Comparison of ENCODE assay signal across 17 cellular contexts in genomic region chr7:139735466-139735865, GRCh38. TPM values are rescaled to one million over a fixed set of nuclear protein-coding genes. Genes with fewer than 3 reads are reported as not detected.
DNase-seq lines count a peak whose midpoint lies in the region; ATAC-seq, FAIRE-seq and TF ChIP-seq lines count a peak whose summit lies in the region.
"Had no signal": no experiment of that assay in that cellular context is flagged by ENCODE, and none has a peak within 500 bp of the region (broad histone marks: within the 10 kb centered on the region; RNA-seq: fewer than 3 reads in every experiment).

No MANE protein-coding gene starts in this region.

- H3K79me2 ChIP-seq in osteoblast (ENCODE audit: insufficient read depth, low read length): peaks cover 85% of the 10 kb centered on the region

- CTCF ChIA-PET in activated CD8-positive, alpha-beta memory T cell treated with anti-CD3 and anti-CD28 coated beads, Interleukin-2, amount 10 ng/mL, durations not matched to agents 7 days and 5 days (lab: Charles Lee): no interaction called here

- H3K27me3 ChIP-seq in dorsolateral prefrontal cortex: no peaks in the 10 kb centered on the region
- no peaks in the 10 kb centered on the region for H3K27me3 ChIP-seq in osteoblast (ENCODE audit: insufficient read depth, low read length)
- no peaks in the 10 kb centered on the region for H3K27me3 ChIP-seq in tibial nerve

- intact Hi-C loops in dorsolateral prefrontal cortex (cut with DNase I): loop anchor here in 1 of 2 donors (5.0 kb wide), 2 partner anchors 42 to 88 kb away; partner anchors contain the start of gene HIPK2

- no peak overlapping the region for H3K4me2 ChIP-seq in osteoblast (ENCODE audit: insufficient read depth, low read length)

- H3K36me3 ChIP-seq in osteoblast (ENCODE audit: insufficient read depth, low read length) (peaks cover 4% of the 10 kb centered on the region), tibial nerve (no peaks in the 10 kb centered on the region)
- H3K36me3 ChIP-seq: lower lobe of right lung had no signal

- peaks cover 12% of the 10 kb centered on the region for H3K36me3 Mint-ChIP-seq in activated CD8-positive, alpha-beta memory T cell treated with anti-CD3 and anti-CD28 coated beads, Interleukin-2, amount 10 ng/mL, durations not matched to agents 7 days and 5 days

- ATAC-seq in activated CD8-positive, alpha-beta memory T cell treated with anti-CD3 and anti-CD28 coated beads, Interleukin-2, amount 10 ng/mL, durations not matched to agents 7 days and 5 days: no peak
- ATAC-seq: lower lobe of right lung had no signal

- peaks cover 76% of the 10 kb centered on the region for H3K4me1 ChIP-seq in osteoblast (ENCODE audit: insufficient read depth, low read length)
- peaks cover 0 to 90% (median 61%) of the 10 kb centered on the region in 4 donors for H3K4me1 ChIP-seq in tibial nerve

- peak overlapping the region in 55 of 59 donors; percentile 25 to 99 (median 92) for H3K27ac ChIP-seq in dorsolateral prefrontal cortex
- peak overlapping the region; percentile 99 for H3K27ac ChIP-seq in osteoblast (ENCODE audit: low read depth, low read length)
- peak overlapping the region; percentile 57 to 86 (median 76) for H3K27ac ChIP-seq in tibial nerve

- peak; percentile 7 for DNase-seq in activated CD8-positive, alpha-beta memory T cell treated with anti-CD3 and anti-CD28 coated beads, Interleukin-2, amount 10 ng/mL, durations not matched to agents 7 days and 5 days
- DNase-seq in activated CD8-positive, alpha-beta memory T cell treated with anti-CD3 and anti-CD28 coated beads, Interleukin-2, amount 50 U/mL, for 4 hours: no peak
- no peak for DNase-seq in dorsolateral prefrontal cortex
- DNase-seq in osteoblast (ENCODE audit: insufficient read length, low spot score, missing footprints): no peak
- DNase-seq in tibial nerve (ENCODE audit: low spot score in 2 of 2): no peak
- no peak for DNase-seq in NCI-H82 treated with DMSO at 0.1 percent for 48 hours (lab: John Stamatoyannopoulos, UW; ENCODE audit: unreplicated experiment)
- DNase-seq in NCI-H2081 (lab: John Stamatoyannopoulos, UW): no peak
- no peak for DNase-seq in frontal cortex (ENCODE audit: low spot score in 2 of 2)
- DNase-seq: 8988T; activated CD4-positive, alpha-beta T cell treated with anti-CD3 and anti-CD28 coated beads for 1 hour; Kasumi-1; lower lobe of right lung; NCI-H1694; NCI-H526; stimulated activated CD4-positive, alpha-beta T cell treated with anti-CD3 and anti-CD28 coated beads, Interleukin-12 subunit alpha, Interleukin-12 subunit beta, amount 100 ng/mL, for 4 hours had no signal

- no peaks in the 10 kb centered on the region for H3K9me3 Mint-ChIP-seq in activated CD8-positive, alpha-beta memory T cell treated with anti-CD3 and anti-CD28 coated beads, Interleukin-2, amount 10 ng/mL, durations not matched to agents 7 days and 5 days (ENCODE audit: low read depth)
- H3K9me3 Mint-ChIP-seq: dendritic cell treated with granulocyte-macrophage colony-stimulating factor and Interleukin-4, amounts not matched to agents 40 ng/mL and 50 ng/mL, for 4 days had no signal

- H3K9me3 ChIP-seq in osteoblast (ENCODE audit: low read depth, low read length) (no peaks in the 10 kb centered on the region), tibial nerve (no peaks in the 10 kb centered on the region)
- H3K9me3 ChIP-seq: lower lobe of right lung had no signal

- TF ChIP-seq POLR2A in tibial nerve (IDR thresholded peaks at IDR 0.05): no peak

- FAIRE-seq in frontal cortex (lab: Jason Lieb, UNC): no peak

- peaks cover 9% of the 10 kb centered on the region for H4K20me1 ChIP-seq in osteoblast (ENCODE audit: insufficient read depth, low read length)

- H3K4me1 Mint-ChIP-seq in activated CD8-positive, alpha-beta memory T cell treated with anti-CD3 and anti-CD28 coated beads, Interleukin-2, amount 10 ng/mL, durations not matched to agents 7 days and 5 days: peaks cover 38% of the 10 kb centered on the region

- no peak for TF ChIP-seq CTCF in dorsolateral prefrontal cortex (IDR thresholded peaks at IDR 0.05 in 54 of 56, conservative IDR thresholded peaks at IDR 0.05 in 2 of 56; ENCODE audit: low read depth in 1 of 56, partially characterized antibody in 56 of 56)
- no peak for TF ChIP-seq CTCF in osteoblast (IDR thresholded peaks at IDR 0.05; ENCODE audit: extremely low read depth, low read depth, low read length)
- TF ChIP-seq CTCF in tibial nerve (IDR thresholded peaks at IDR 0.05): no peak

- no peak for TF ChIP-seq EP300 in tibial nerve (IDR thresholded peaks at IDR 0.05)

- H3K27ac Mint-ChIP-seq in activated CD8-positive, alpha-beta memory T cell treated with anti-CD3 and anti-CD28 coated beads, Interleukin-2, amount 10 ng/mL, durations not matched to agents 7 days and 5 days: no peak overlapping the region
- H3K27ac Mint-ChIP-seq: dendritic cell treated with granulocyte-macrophage colony-stimulating factor and Interleukin-4, amounts not matched to agents 40 ng/mL and 50 ng/mL, for 4 days had no signal

- no peak overlapping the region for H2AFZ ChIP-seq in osteoblast (ENCODE audit: low read length)

- no peak overlapping the region for H3K4me3 ChIP-seq in dorsolateral prefrontal cortex
- H3K4me3 ChIP-seq in osteoblast (ENCODE audit: insufficient read depth, low read length): no peak overlapping the region
- no peak overlapping the region for H3K4me3 ChIP-seq in tibial nerve
- H3K4me3 ChIP-seq: lower lobe of right lung had no signal

- no peaks in the 10 kb centered on the region for H3K27me3 Mint-ChIP-seq in activated CD8-positive, alpha-beta memory T cell treated with anti-CD3 and anti-CD28 coated beads, Interleukin-2, amount 10 ng/mL, durations not matched to agents 7 days and 5 days
- H3K27me3 Mint-ChIP-seq: dendritic cell treated with granulocyte-macrophage colony-stimulating factor and Interleukin-4, amounts not matched to agents 40 ng/mL and 50 ng/mL, for 4 days had no signal

- 92 to 95% methylated on average over 7 of the region's 7 CpGs for WGBS in tibial nerve, 2 donors

- H3K4me3 Mint-ChIP-seq in activated CD8-positive, alpha-beta memory T cell treated with anti-CD3 and anti-CD28 coated beads, Interleukin-2, amount 10 ng/mL, durations not matched to agents 7 days and 5 days: no peak overlapping the region
- H3K4me3 Mint-ChIP-seq: dendritic cell treated with granulocyte-macrophage colony-stimulating factor and Interleukin-4, amounts not matched to agents 40 ng/mL and 50 ng/mL, for 4 days; T-helper 1 cell treated with Interleukin-12 subunit alpha and Interleukin-12 subunit beta and Interleukin-4 antibody, amounts not matched to agents 30 μg/mL and 1 μg/mL, for 36 hours had no signal

RNA-seq across cellular contexts. Expression of gene HIPK2, which starts 42.3 kb away (rescaled TPM):
- 10 to 100 TPM; 20.2 to 21.4 TPM for total RNA-seq in activated CD8-positive, alpha-beta memory T cell treated with anti-CD3 and anti-CD28 coated beads, Interleukin-2, amount 10 ng/mL, durations not matched to agents 7 days and 5 days
- total RNA-seq in dorsolateral prefrontal cortex (100 to 1,000 TPM; 106 to 688 (median 242) TPM), osteoblast (12.7 and 13.3 TPM in 2 replicates), tibial nerve (10 to 100 TPM; 24.9 to 41.1 (median 29.7) TPM), frontal cortex (10.2 TPM)
